2 cellular contexts compared by ENCODE assay signal in the genomic region with DNA sequence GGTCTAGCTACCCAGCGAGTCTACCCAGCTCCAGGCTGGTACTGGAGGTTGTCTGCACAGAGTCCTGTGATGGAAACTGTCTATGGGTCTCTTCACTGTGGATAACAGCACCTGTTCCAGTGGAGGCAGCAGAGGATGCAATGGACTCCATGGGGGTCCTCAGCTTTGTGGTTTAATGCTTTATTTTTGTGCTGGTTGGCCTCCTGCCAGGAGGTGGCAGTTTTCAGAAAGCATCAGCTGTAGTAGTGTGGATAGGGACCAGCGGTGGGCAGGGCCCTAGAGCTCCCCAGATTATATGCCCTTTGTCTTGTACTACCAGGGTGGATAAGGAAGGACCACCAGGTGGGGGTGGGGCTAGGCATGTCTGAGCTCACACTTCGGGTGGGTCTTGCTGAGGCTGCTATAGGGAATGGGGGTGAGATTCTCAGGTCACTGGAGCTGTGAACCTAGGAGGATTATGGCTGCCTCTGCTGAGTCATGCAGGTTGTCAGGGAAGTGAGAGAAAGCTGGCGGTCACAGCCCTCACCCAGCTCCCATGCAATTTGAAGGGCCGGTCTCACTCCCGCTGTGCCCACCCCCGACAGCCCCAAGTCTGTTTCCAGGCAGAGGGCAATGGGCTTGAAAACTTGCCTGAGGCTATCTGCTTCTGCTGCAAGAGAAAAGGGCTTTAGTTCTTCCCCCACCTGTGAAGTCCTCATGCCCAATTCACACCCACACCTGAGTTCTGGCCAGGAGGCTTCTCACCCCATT.
TF ChIP-seq lines count a peak whose summit lies in the region.

No MANE protein-coding gene starts in this region.

TF ChIP-seq in IMR-90, 13 proteins besides CTCF, POLR2A, EP300 and RAD21 (continued from another document):
- TF ChIP-seq, protein P1, sequence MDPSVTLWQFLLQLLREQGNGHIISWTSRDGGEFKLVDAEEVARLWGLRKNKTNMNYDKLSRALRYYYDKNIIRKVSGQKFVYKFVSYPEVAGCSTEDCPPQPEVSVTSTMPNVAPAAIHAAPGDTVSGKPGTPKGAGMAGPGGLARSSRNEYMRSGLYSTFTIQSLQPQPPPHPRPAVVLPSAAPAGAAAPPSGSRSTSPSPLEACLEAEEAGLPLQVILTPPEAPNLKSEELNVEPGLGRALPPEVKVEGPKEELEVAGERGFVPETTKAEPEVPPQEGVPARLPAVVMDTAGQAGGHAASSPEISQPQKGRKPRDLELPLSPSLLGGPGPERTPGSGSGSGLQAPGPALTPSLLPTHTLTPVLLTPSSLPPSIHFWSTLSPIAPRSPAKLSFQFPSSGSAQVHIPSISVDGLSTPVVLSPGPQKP (IDR thresholded peaks at IDR 0.05; ENCODE audit: borderline replicate concordance, low read depth, low read length): no peak
- TF ChIP-seq FOS (IDR thresholded peaks at IDR 0.05; ENCODE audit: low read depth, low read length) (no peak), RFX5 (IDR thresholded peaks at IDR 0.05; ENCODE audit: low read depth, low read length) (no peak), CHD1 (IDR thresholded peaks at IDR 0.05; ENCODE audit: low read depth, low read length) (no peak), MAFK (IDR thresholded peaks at IDR 0.05; ENCODE audit: low read depth, low read length) (no peak)

TF ChIP-seq in WTC11, 78 proteins besides CTCF, POLR2A, EP300 and RAD21 (continued from another document):
- TF ChIP-seq, protein P2, sequence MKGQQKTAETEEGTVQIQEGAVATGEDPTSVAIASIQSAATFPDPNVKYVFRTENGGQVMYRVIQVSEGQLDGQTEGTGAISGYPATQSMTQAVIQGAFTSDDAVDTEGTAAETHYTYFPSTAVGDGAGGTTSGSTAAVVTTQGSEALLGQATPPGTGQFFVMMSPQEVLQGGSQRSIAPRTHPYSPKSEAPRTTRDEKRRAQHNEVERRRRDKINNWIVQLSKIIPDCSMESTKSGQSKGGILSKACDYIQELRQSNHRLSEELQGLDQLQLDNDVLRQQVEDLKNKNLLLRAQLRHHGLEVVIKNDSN (CRISPR knock-in tag; IDR thresholded peaks at IDR 0.05): no peak
- no peak for TF ChIP-seq HMGA2 (CRISPR knock-in tag; IDR thresholded peaks at IDR 0.05)
- no peak for TF ChIP-seq KAT7 (CRISPR knock-in tag; IDR thresholded peaks at IDR 0.05; ENCODE audit: borderline replicate concordance)
- no peak for TF ChIP-seq ZNF317 (CRISPR knock-in tag; IDR thresholded peaks at IDR 0.05; ENCODE audit: borderline replicate concordance, low read depth)
- TF ChIP-seq RELA (CRISPR knock-in tag; IDR thresholded peaks at IDR 0.05; ENCODE audit: borderline replicate concordance): no peak
- TF ChIP-seq, protein P3, sequence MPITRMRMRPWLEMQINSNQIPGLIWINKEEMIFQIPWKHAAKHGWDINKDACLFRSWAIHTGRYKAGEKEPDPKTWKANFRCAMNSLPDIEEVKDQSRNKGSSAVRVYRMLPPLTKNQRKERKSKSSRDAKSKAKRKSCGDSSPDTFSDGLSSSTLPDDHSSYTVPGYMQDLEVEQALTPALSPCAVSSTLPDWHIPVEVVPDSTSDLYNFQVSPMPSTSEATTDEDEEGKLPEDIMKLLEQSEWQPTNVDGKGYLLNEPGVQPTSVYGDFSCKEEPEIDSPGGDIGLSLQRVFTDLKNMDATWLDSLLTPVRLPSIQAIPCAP (CRISPR knock-in tag; IDR thresholded peaks at IDR 0.05): no peak
- TF ChIP-seq ZNF219 (CRISPR knock-in tag; IDR thresholded peaks at IDR 0.05; ENCODE audit: borderline replicate concordance): no peak
- TF ChIP-seq ELF4 (CRISPR knock-in tag; IDR thresholded peaks at IDR 0.05; ENCODE audit: low read depth): no peak
